20 cellular contexts compared by ENCODE assay signal in the genomic region with DNA sequence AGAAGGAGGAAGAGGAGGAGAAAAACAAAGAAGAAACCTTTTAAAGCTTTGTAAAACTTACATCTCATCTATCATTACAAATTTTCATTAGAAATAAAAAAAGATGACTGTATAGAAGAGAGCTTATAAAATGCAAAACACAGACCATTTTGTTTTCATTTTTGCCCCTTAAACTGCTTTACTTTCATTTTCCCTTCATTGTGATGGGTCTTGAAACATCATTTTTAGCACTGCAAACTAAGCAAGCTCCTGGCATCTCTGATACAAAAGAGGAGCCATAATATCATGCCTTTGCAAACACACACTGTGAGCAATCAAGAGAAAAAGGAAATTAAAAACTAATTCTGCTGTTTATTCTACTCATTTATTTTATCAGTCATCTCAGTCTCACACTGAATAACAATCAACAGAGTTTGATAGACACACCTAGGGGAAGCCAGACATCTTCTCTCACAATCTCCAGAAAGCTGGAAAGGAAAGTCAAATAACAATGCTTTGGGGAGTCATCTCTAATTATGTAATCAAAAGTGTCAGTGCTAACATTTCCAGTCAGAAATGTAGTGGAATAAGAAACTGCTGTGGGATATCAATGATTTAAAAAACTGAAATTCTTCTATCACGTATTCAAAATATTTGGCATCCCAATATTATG.
"Had no signal": no experiment of that assay in that cellular context is flagged by ENCODE, and none has a peak within 500 bp of the region (broad histone marks: within the 10 kb centered on the region; RNA-seq: fewer than 3 reads in every experiment).

No MANE protein-coding gene starts in this region.

- H3K9me3 ChIP-seq: esophagus squamous epithelium, lower lobe of right lung, prostate gland, sigmoid colon, thyroid gland had no signal

- H3K27ac ChIP-seq: dorsolateral prefrontal cortex, esophagus squamous epithelium, heart right ventricle, lower lobe of right lung, neural progenitor cell, prostate gland, sigmoid colon, stomach, thyroid gland had no signal

- H3K9ac ChIP-seq: neural progenitor cell had no signal

- H3K4me2 ChIP-seq: neural progenitor cell had no signal

- H3K4me1 ChIP-seq: esophagus squamous epithelium, heart right ventricle, lower lobe of right lung, prostate gland, sigmoid colon, stomach, thyroid gland had no signal

- H3K36me3 ChIP-seq: esophagus squamous epithelium, heart right ventricle, lower lobe of right lung, neural progenitor cell, prostate gland, sigmoid colon, stomach, thyroid gland had no signal

- H3K4me3 ChIP-seq: dorsolateral prefrontal cortex, esophagus squamous epithelium, heart right ventricle, lower lobe of right lung, neural progenitor cell, prostate gland, sigmoid colon, stomach, thyroid gland had no signal

- H3K27me3 ChIP-seq: dorsolateral prefrontal cortex, esophagus squamous epithelium, heart right ventricle, neural progenitor cell, sigmoid colon, stomach, thyroid gland had no signal

- ATAC-seq: heart right ventricle; left ventricle myocardium superior; lower lobe of right lung; natural killer cell treated with Interleukin-12 subunit alpha and Interleukin-12 subunit beta and Interleukin-15 and Interleukin-18, amount 100 ng/mL, for 72 hours; right cardiac atrium; stimulated activated effector memory CD8-positive, alpha-beta T cell treated with anti-CD3 and anti-CD28 coated beads, Interleukin-12 subunit alpha, Interleukin-12 subunit beta, amount 100 ng/mL, for 72 hours had no signal

- H2AFZ ChIP-seq: neural progenitor cell had no signal

- DNase-seq: dorsolateral prefrontal cortex; effector CD4-positive, alpha-beta T cell; esophagus squamous epithelium; foreskin melanocyte; glutamatergic neuron; heart right ventricle; hypothalamus; left ventricle myocardium superior; lower lobe of right lung; right cardiac atrium; sigmoid colon; stimulated activated CD4-positive, alpha-beta T cell treated with anti-CD3 and anti-CD28 coated beads, Interleukin-2, amount 100 ng/mL, for 24 hours; stimulated activated CD4-positive, alpha-beta T cell treated with anti-CD3 and anti-CD28 coated beads, Interleukin-4, amount 100 ng/mL, for 24 hours; stimulated activated naive CD4-positive, alpha-beta T cell treated with Interleukin-2 at 50 U/mL for 16 hours; stomach; thyroid gland had no signal
